ENCODE assay signal across 1 cellular context in genomic region chr6:4059115-4059777, GRCh38.
TF ChIP-seq lines count a peak whose summit lies in the region.

No MANE protein-coding gene starts in this region.

TF ChIP-seq in K562, 482 proteins besides CTCF, POLR2A, EP300 and RAD21 (continued from another document):
- TF ChIP-seq FOXJ2 (tag; IDR thresholded peaks at IDR 0.05) (no peak), SP2 (IDR thresholded peaks at IDR 0.05; ENCODE audit: extremely low read depth, low read depth, low read length, poor library complexity, severe bottlenecking) (no peak), KHSRP (IDR thresholded peaks at IDR 0.05) (no peak), E2F6 (IDR thresholded peaks at IDR 0.05; ENCODE audit: borderline replicate concordance in 1 of 2, extremely low read depth in 1 of 2, insufficient read depth in 1 of 2, insufficient read length in 1 of 2, low read depth in 1 of 2, low read length in 1 of 2, poor library complexity in 1 of 2, severe bottlenecking in 1 of 2) (no peak), NR3C1 (CRISPR knock-in tag; IDR thresholded peaks at IDR 0.05) (no peak), NFIC (IDR thresholded peaks at IDR 0.05) (no peak), DPF2 (IDR thresholded peaks at IDR 0.05) (0 out of 2 replicates have a peak, but pooled peaks have one; percentile 36), GTF2A2 (tag; IDR thresholded peaks at IDR 0.05) (no peak), NEUROD1 (IDR thresholded peaks at IDR 0.05; ENCODE audit: borderline replicate concordance, low read depth, low read length, partially characterized antibody) (peak; percentile 46), MECOM (CRISPR knock-in tag; IDR thresholded peaks at IDR 0.05) (no peak), ZC3H4 (CRISPR knock-in tag; IDR thresholded peaks at IDR 0.05; ENCODE audit: borderline replicate concordance) (no peak), TCF7L2 (IDR thresholded peaks at IDR 0.05; ENCODE audit: low read depth, low read length) (no peak), ETV1 (tag; conservative IDR thresholded peaks at IDR 0.05; ENCODE audit: low read depth) (no peak), NR0B1 (IDR thresholded peaks at IDR 0.05; ENCODE audit: partially characterized antibody) (no peak), TBL1XR1 (IDR thresholded peaks at IDR 0.05; ENCODE audit: low read length in 2 of 2) (no peak), HOXB6 (CRISPR knock-in tag; IDR thresholded peaks at IDR 0.05; ENCODE audit: borderline replicate concordance) (no peak), NR2F6 (CRISPR knock-in tag; IDR thresholded peaks at IDR 0.05) (no peak), TEAD4 (IDR thresholded peaks at IDR 0.05; ENCODE audit: low read length) (no peak), TEAD4 (CRISPR knock-in tag; IDR thresholded peaks at IDR 0.05; ENCODE audit: borderline replicate concordance) (no peak), ZNF75A (CRISPR knock-in tag; IDR thresholded peaks at IDR 0.05) (no peak), NFE2L1 (tag; IDR thresholded peaks at IDR 0.05; ENCODE audit: borderline replicate concordance, low read depth) (no peak), ATF1 (CRISPR knock-in tag; IDR thresholded peaks at IDR 0.05) (no peak), ATF1 (tag; IDR thresholded peaks at IDR 0.05) (no peak), ZBTB34 (CRISPR knock-in tag; IDR thresholded peaks at IDR 0.05) (no peak)
